ENCODE assay signal across 22 cellular contexts in the genomic region with DNA sequence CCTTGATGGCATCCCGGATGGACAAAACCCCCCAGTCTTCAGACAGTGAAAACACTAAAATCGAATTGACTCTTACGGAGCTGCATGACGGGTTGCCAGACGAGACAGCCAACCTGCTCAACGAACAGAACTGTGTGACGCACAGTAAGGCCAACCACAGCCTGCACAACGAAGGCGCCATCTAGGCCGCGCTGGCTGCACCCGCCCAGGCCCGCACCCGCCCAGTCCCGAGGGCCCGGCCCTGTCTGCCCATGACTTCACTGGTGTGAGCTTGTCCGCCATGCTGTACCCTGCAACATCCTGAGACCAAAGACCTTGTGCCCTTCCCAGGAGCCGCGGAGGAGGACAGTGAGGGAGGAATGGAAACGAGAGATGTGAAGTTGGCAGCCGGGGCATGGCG.
DNase-seq lines count a peak whose midpoint lies in the region; ATAC-seq and TF ChIP-seq lines count a peak whose summit lies in the region.
"Had no signal": no experiment of that assay in that cellular context is flagged by ENCODE, and none has a peak within 500 bp of the region (broad histone marks: within the 10 kb centered on the region; RNA-seq: fewer than 3 reads in every experiment).

No MANE protein-coding gene starts in this region.

- no peak for TF ChIP-seq CTCF in osteocyte (IDR thresholded peaks at IDR 0.05)
- no peak for TF ChIP-seq CTCF in vagina (IDR thresholded peaks at IDR 0.05)

- H3K9me3 ChIP-seq in aorta (ENCODE audit: control insufficient read depth, low read length) (no peaks in the 10 kb centered on the region), Karpas-422 (ENCODE audit: low read length) (no peaks in the 10 kb centered on the region), vagina (no peaks in the 10 kb centered on the region)
- H3K9me3 ChIP-seq: BE2C, BLaER1 had no signal

- H3K4me3 Mint-ChIP-seq in osteocyte (ENCODE audit: unreplicated experiment), result no peak overlapping the region
- no peak overlapping the region for H3K4me3 Mint-ChIP-seq in stimulated activated effector memory CD8-positive, alpha-beta T cell treated with anti-CD3 and anti-CD28 coated beads, Interleukin-12 subunit alpha, Interleukin-12 subunit beta, amount 100 ng/mL, for 72 hours
- H3K4me3 Mint-ChIP-seq: CD14-positive monocyte; CD4-positive, alpha-beta memory T cell; CD4-positive, CD25-positive, alpha-beta regulatory T cell had no signal

- H3K36me3 Mint-ChIP-seq in osteocyte (ENCODE audit: unreplicated experiment), result peaks cover 18% of the 10 kb centered on the region
- H3K36me3 Mint-ChIP-seq in stimulated activated effector memory CD8-positive, alpha-beta T cell treated with anti-CD3 and anti-CD28 coated beads, Interleukin-12 subunit alpha, Interleukin-12 subunit beta, amount 100 ng/mL, for 72 hours, result peaks cover 24% of the 10 kb centered on the region

- H3K36me3 ChIP-seq in aorta (ENCODE audit: control insufficient read depth in 1 of 2, insufficient read depth in 2 of 2, low read length in 1 of 2), result peaks cover 0 to 4% of the 10 kb centered on the region in 2 donors
- H3K36me3 ChIP-seq in Karpas-422 (ENCODE audit: insufficient read depth, low read length), result no peaks in the 10 kb centered on the region
- peaks cover 0 to 29% of the 10 kb centered on the region in 2 donors for H3K36me3 ChIP-seq in vagina
- H3K36me3 ChIP-seq: BE2C had no signal

- H3K4me3 ChIP-seq in aorta (ENCODE audit: low read length in 2 of 2) (no peak overlapping the region), Karpas-422 (ENCODE audit: low read length) (no peak overlapping the region), vagina (no peak overlapping the region)
- H3K4me3 ChIP-seq: BLaER1 had no signal

- H3K4me1 Mint-ChIP-seq in osteocyte (ENCODE audit: unreplicated experiment), result no peaks in the 10 kb centered on the region
- H3K4me1 Mint-ChIP-seq in stimulated activated effector memory CD8-positive, alpha-beta T cell treated with anti-CD3 and anti-CD28 coated beads, Interleukin-12 subunit alpha, Interleukin-12 subunit beta, amount 100 ng/mL, for 72 hours, result no peaks in the 10 kb centered on the region
- H3K4me1 Mint-ChIP-seq: CD14-positive monocyte; CD4-positive, alpha-beta memory T cell; CD4-positive, CD25-positive, alpha-beta regulatory T cell; CD8-positive, alpha-beta memory T cell had no signal

- no peaks in the 10 kb centered on the region for H3K27me3 ChIP-seq in aorta (ENCODE audit: control insufficient read depth in 1 of 2, insufficient read depth in 2 of 2, low read length in 1 of 2)
- no peaks in the 10 kb centered on the region for H3K27me3 ChIP-seq in Karpas-422 (ENCODE audit: low read length)
- H3K27me3 ChIP-seq in vagina, result no peaks in the 10 kb centered on the region
- H3K27me3 ChIP-seq: BE2C, BLaER1 had no signal

- H2AFZ ChIP-seq in Karpas-422 (ENCODE audit: low read length), result no peak overlapping the region

- H3K27ac Mint-ChIP-seq in osteocyte (ENCODE audit: unreplicated experiment), result no peak overlapping the region
- H3K27ac Mint-ChIP-seq in stimulated activated effector memory CD8-positive, alpha-beta T cell treated with anti-CD3 and anti-CD28 coated beads, Interleukin-12 subunit alpha, Interleukin-12 subunit beta, amount 100 ng/mL, for 72 hours, result peak overlapping the region; percentile 80
- H3K27ac Mint-ChIP-seq: CD14-positive monocyte had no signal

- intact Hi-C loops in aorta (cut with DNase I), result no loop called here
- intact Hi-C loops in vagina (cut with DNase I), result no loop called here

- peak; percentile 41 for DNase-seq in islet precursor cell
- peak; percentile 81 for DNase-seq in osteocyte (ENCODE audit: extremely low spot score, unreplicated experiment)
- DNase-seq in stimulated activated effector memory CD8-positive, alpha-beta T cell treated with anti-CD3 and anti-CD28 coated beads, Interleukin-12 subunit alpha, Interleukin-12 subunit beta, amount 100 ng/mL, for 72 hours (ENCODE audit: low spot score in 2 of 2), result peak in 1 of 2 donors; percentile 40
- DNase-seq in aorta, result no peak
- no peak for DNase-seq in Karpas-422
- no peak for DNase-seq in DMS53 (lab: John Stamatoyannopoulos, UW)
- no peak for DNase-seq in stimulated activated CD4-positive, alpha-beta T cell treated with anti-CD3 and anti-CD28 coated beads, Interleukin-4, amount 100 ng/mL, for 4 hours
- no peak for DNase-seq in vagina (ENCODE audit: extremely low spot score in 2 of 2)
- DNase-seq: 8988T; ACHN; BE2C; C1 segment of cervical spinal cord; CD4-positive, alpha-beta memory T cell; CD4-positive, CD25-positive, alpha-beta regulatory T cell; CD8-positive, alpha-beta memory T cell; COR-L47; DMS 273 treated with DMSO at 0.1 percent for 48 hours; DMS153; DMS79 treated with DMSO at 0.1 percent for 48 hours; GF-D8 had no signal

- H3K27me3 Mint-ChIP-seq in osteocyte (ENCODE audit: unreplicated experiment), result no peaks in the 10 kb centered on the region
- H3K27me3 Mint-ChIP-seq: CD4-positive, alpha-beta memory T cell; CD4-positive, CD25-positive, alpha-beta regulatory T cell; CD8-positive, alpha-beta memory T cell had no signal

- H3K79me2 ChIP-seq in Karpas-422 (ENCODE audit: low read length), result no peaks in the 10 kb centered on the region

- H3K27ac ChIP-seq in aorta (ENCODE audit: low read depth in 1 of 2, low read length in 2 of 2), result no peak overlapping the region
- H3K27ac ChIP-seq in Karpas-422 (ENCODE audit: low read length), result no peak overlapping the region
- H3K27ac ChIP-seq in vagina, result no peak overlapping the region
- H3K27ac ChIP-seq: BLaER1 had no signal

- no peak for TF ChIP-seq POLR2A in vagina (IDR thresholded peaks at IDR 0.05)

- ATAC-seq in stimulated activated effector memory CD8-positive, alpha-beta T cell treated with anti-CD3 and anti-CD28 coated beads, Interleukin-12 subunit alpha, Interleukin-12 subunit beta, amount 100 ng/mL, for 72 hours, result no peak
- peak; percentile 37 for ATAC-seq in aorta (ENCODE audit: low FRiP score)

- no peaks in the 10 kb centered on the region for H3K9me2 ChIP-seq in Karpas-422 (replicated peaks; ENCODE audit: insufficient read depth, low read length)

- H3K9me3 Mint-ChIP-seq in osteocyte (ENCODE audit: unreplicated experiment), result no peaks in the 10 kb centered on the region
- H3K9me3 Mint-ChIP-seq in stimulated activated effector memory CD8-positive, alpha-beta T cell treated with anti-CD3 and anti-CD28 coated beads, Interleukin-12 subunit alpha, Interleukin-12 subunit beta, amount 100 ng/mL, for 72 hours, result no peaks in the 10 kb centered on the region
- H3K9me3 Mint-ChIP-seq: CD14-positive monocyte; CD4-positive, alpha-beta memory T cell; CD4-positive, CD25-positive, alpha-beta regulatory T cell; CD8-positive, alpha-beta memory T cell had no signal

- H3K4me1 ChIP-seq in aorta (ENCODE audit: control insufficient read depth in 1 of 2, insufficient read depth in 2 of 2, low read length in 2 of 2) (no peaks in the 10 kb centered on the region), Karpas-422 (ENCODE audit: low read length) (no peaks in the 10 kb centered on the region), vagina (no peaks in the 10 kb centered on the region)
- H3K4me1 ChIP-seq: BE2C had no signal

- no peaks in the 10 kb centered on the region for H4K20me1 ChIP-seq in Karpas-422 (ENCODE audit: insufficient read depth, low read depth, low read length)

- H3K4me2 ChIP-seq in Karpas-422 (ENCODE audit: low read depth, low read length, poor library complexity, severe bottlenecking), result no peak overlapping the region
- H3K4me2 ChIP-seq: BLaER1 had no signal

- H3K9ac ChIP-seq in Karpas-422 (ENCODE audit: low read length), result no peak overlapping the region
- H3K9ac ChIP-seq: BLaER1 had no signal

- WGBS in aorta, 2 donors, result 94 to 96% methylated on average over 22 of the region's 22 CpGs

Comparison
In these comparisons a context has a peak if more than half of its experiments do, and no peak if none do; other contexts are left out.
1. DNase-seq: peak in islet precursor cell (single experiment) and osteocyte (single experiment); none in aorta (0 of 2), Karpas-422 (single experiment), DMS53 (single experiment), stimulated activated CD4-positive, alpha-beta T cell treated with anti-CD3 and anti-CD28 coated beads, Interleukin-4, amount 100 ng/mL, for 4 hours (0 of 2) and vagina (0 of 2).